ENCODE assay signal across 1 cellular context in genomic region chr1:235090406-235091069, GRCh38.
TF ChIP-seq lines count a peak whose summit lies in the region.

No MANE protein-coding gene starts in this region.

TF ChIP-seq in K562, 482 proteins besides CTCF, POLR2A, EP300 and RAD21 (continued from another document and continues in another):
- peak; percentile 40 for TF ChIP-seq RBBP5 (IDR thresholded peaks at IDR 0.05; ENCODE audit: borderline replicate concordance, insufficient read depth, low read length, poor library complexity, severe bottlenecking)
- no peak for TF ChIP-seq ZBTB12 (CRISPR knock-in tag; IDR thresholded peaks at IDR 0.05)
- no peak for TF ChIP-seq CHD1 (IDR thresholded peaks at IDR 0.05; ENCODE audit: low read length)
- TF ChIP-seq MAZ (CRISPR knock-in tag; conservative IDR thresholded peaks at IDR 0.05 in 1 of 2, IDR thresholded peaks at IDR 0.05 in 1 of 2) = no peak; a peak in 1 of 4 replicates
- no peak for TF ChIP-seq MTF1 (CRISPR knock-in tag; IDR thresholded peaks at IDR 0.05; ENCODE audit: borderline replicate concordance)
- no peak for TF ChIP-seq MYBL2 (IDR thresholded peaks at IDR 0.05; ENCODE audit: low read depth)
- no peak for TF ChIP-seq MYBL2 (CRISPR knock-in tag; IDR thresholded peaks at IDR 0.05; ENCODE audit: borderline replicate concordance)
- no peak for TF ChIP-seq CREB1 (IDR thresholded peaks at IDR 0.05)
- TF ChIP-seq CREB1 (CRISPR knock-in tag; IDR thresholded peaks at IDR 0.05) = 0 out of 2 replicates have a peak, but pooled peaks have one; percentile 38
- TF ChIP-seq, protein P1, sequence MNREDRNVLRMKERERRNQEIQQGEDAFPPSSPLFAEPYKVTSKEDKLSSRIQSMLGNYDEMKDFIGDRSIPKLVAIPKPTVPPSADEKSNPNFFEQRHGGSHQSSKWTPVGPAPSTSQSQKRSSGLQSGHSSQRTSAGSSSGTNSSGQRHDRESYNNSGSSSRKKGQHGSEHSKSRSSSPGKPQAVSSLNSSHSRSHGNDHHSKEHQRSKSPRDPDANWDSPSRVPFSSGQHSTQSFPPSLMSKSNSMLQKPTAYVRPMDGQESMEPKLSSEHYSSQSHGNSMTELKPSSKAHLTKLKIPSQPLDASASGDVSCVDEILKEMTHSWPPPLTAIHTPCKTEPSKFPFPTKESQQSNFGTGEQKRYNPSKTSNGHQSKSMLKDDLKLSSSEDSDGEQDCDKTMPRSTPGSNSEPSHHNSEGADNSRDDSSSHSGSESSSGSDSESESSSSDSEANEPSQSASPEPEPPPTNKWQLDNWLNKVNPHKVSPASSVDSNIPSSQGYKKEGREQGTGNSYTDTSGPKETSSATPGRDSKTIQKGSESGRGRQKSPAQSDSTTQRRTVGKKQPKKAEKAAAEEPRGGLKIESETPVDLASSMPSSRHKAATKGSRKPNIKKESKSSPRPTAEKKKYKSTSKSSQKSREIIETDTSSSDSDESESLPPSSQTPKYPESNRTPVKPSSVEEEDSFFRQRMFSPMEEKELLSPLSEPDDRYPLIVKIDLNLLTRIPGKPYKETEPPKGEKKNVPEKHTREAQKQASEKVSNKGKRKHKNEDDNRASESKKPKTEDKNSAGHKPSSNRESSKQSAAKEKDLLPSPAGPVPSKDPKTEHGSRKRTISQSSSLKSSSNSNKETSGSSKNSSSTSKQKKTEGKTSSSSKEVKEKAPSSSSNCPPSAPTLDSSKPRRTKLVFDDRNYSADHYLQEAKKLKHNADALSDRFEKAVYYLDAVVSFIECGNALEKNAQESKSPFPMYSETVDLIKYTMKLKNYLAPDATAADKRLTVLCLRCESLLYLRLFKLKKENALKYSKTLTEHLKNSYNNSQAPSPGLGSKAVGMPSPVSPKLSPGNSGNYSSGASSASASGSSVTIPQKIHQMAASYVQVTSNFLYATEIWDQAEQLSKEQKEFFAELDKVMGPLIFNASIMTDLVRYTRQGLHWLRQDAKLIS (CRISPR knock-in tag; IDR thresholded peaks at IDR 0.05) = no peak
- TF ChIP-seq E2F4 (CRISPR knock-in tag; IDR thresholded peaks at IDR 0.05; ENCODE audit: low read depth) = no peak
- no peak for TF ChIP-seq TRIM28 (IDR thresholded peaks at IDR 0.05)
- no peak for TF ChIP-seq NFXL1 (CRISPR knock-in tag; IDR thresholded peaks at IDR 0.05)
- TF ChIP-seq ZEB2 (IDR thresholded peaks at IDR 0.05) = no peak
- no peak for TF ChIP-seq JUNB (CRISPR knock-in tag; conservative IDR thresholded peaks at IDR 0.05)
- TF ChIP-seq ZNF121 (CRISPR knock-in tag; conservative IDR thresholded peaks at IDR 0.05) = no peak
- TF ChIP-seq, protein P2, sequence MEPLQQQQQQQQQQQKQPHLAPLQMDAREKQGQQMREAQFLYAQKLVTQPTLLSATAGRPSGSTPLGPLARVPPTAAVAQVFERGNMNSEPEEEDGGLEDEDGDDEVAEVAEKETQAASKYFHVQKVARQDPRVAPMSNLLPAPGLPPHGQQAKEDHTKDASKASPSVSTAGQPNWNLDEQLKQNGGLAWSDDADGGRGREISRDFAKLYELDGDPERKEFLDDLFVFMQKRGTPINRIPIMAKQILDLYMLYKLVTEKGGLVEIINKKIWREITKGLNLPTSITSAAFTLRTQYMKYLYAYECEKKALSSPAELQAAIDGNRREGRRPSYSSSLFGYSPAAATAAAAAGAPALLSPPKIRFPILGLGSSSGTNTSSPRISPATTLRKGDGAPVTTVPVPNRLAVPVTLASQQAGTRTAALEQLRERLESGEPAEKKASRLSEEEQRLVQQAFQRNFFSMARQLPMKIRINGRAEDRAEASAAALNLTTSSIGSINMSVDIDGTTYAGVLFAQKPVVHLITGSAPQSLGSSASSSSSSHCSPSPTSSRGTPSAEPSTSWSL (CRISPR knock-in tag; IDR thresholded peaks at IDR 0.05; ENCODE audit: borderline replicate concordance) = no peak
- TF ChIP-seq LARP7 (IDR thresholded peaks at IDR 0.05) = no peak
- TF ChIP-seq NFE2 (IDR thresholded peaks at IDR 0.05; ENCODE audit: low read depth) = peak; percentile 92
- no peak for TF ChIP-seq JUN (IDR thresholded peaks at IDR 0.05; ENCODE audit: borderline replicate concordance, low read depth, low read length)
- TF ChIP-seq JUN (CRISPR knock-in tag; IDR thresholded peaks at IDR 0.05; ENCODE audit: borderline replicate concordance) = 0 out of 2 replicates have a peak, but pooled peaks have one; percentile 35
- TF ChIP-seq BHLHE40 (IDR thresholded peaks at IDR 0.05; ENCODE audit: low read length) = peak; percentile 97
- no peak for TF ChIP-seq SMAD1 (IDR thresholded peaks at IDR 0.05; ENCODE audit: low read depth, low read length, partially characterized antibody)
- no peak for TF ChIP-seq ZNF696 (CRISPR knock-in tag; conservative IDR thresholded peaks at IDR 0.05)
- TF ChIP-seq, protein P3, sequence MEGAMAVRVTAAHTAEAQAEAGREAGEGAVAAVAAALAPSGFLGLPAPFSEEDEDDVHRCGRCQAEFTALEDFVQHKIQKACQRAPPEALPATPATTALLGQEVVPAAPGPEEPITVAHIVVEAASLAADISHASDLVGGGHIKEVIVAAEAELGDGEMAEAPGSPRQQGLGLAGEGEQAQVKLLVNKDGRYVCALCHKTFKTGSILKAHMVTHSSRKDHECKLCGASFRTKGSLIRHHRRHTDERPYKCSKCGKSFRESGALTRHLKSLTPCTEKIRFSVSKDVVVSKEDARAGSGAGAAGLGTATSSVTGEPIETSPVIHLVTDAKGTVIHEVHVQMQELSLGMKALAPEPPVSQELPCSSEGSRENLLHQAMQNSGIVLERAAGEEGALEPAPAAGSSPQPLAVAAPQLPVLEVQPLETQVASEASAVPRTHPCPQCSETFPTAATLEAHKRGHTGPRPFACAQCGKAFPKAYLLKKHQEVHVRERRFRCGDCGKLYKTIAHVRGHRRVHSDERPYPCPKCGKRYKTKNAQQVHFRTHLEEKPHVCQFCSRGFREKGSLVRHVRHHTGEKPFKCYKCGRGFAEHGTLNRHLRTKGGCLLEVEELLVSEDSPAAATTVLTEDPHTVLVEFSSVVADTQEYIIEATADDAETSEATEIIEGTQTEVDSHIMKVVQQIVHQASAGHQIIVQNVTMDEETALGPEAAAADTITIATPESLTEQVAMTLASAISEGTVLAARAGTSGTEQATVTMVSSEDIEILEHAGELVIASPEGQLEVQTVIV (CRISPR knock-in tag; IDR thresholded peaks at IDR 0.05; ENCODE audit: borderline replicate concordance) = no peak
- TF ChIP-seq, protein P4, sequence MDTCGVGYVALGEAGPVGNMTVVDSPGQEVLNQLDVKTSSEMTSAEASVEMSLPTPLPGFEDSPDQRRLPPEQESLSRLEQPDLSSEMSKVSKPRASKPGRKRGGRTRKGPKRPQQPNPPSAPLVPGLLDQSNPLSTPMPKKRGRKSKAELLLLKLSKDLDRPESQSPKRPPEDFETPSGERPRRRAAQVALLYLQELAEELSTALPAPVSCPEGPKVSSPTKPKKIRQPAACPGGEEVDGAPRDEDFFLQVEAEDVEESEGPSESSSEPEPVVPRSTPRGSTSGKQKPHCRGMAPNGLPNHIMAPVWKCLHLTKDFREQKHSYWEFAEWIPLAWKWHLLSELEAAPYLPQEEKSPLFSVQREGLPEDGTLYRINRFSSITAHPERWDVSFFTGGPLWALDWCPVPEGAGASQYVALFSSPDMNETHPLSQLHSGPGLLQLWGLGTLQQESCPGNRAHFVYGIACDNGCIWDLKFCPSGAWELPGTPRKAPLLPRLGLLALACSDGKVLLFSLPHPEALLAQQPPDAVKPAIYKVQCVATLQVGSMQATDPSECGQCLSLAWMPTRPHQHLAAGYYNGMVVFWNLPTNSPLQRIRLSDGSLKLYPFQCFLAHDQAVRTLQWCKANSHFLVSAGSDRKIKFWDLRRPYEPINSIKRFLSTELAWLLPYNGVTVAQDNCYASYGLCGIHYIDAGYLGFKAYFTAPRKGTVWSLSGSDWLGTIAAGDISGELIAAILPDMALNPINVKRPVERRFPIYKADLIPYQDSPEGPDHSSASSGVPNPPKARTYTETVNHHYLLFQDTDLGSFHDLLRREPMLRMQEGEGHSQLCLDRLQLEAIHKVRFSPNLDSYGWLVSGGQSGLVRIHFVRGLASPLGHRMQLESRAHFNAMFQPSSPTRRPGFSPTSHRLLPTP (IDR thresholded peaks at IDR 0.05; ENCODE audit: borderline replicate concordance, extremely low read depth, insufficient read length) = no peak
- TF ChIP-seq POLR2H (tag; IDR thresholded peaks at IDR 0.05; ENCODE audit: low read depth) = no peak
- no peak for TF ChIP-seq TAF15 (IDR thresholded peaks at IDR 0.05; ENCODE audit: low read depth, low read length)
- TF ChIP-seq ZNF146 (CRISPR knock-in tag; IDR thresholded peaks at IDR 0.05; ENCODE audit: unreplicated experiment) = no peak
- TF ChIP-seq ZNF263 (CRISPR knock-in tag; IDR thresholded peaks at IDR 0.05; ENCODE audit: borderline replicate concordance) = peak; percentile 89
- TF ChIP-seq ZNF766 (CRISPR knock-in tag; conservative IDR thresholded peaks at IDR 0.05) = no peak
- no peak for TF ChIP-seq MEF2A (IDR thresholded peaks at IDR 0.05; ENCODE audit: control insufficient read depth, low read depth, low read length)
- TF ChIP-seq PPARD (CRISPR knock-in tag; IDR thresholded peaks at IDR 0.05) = no peak
- TF ChIP-seq ZNF165 (CRISPR knock-in tag; IDR thresholded peaks at IDR 0.05; ENCODE audit: borderline replicate concordance) = no peak
- TF ChIP-seq ZBTB33 (CRISPR knock-in tag; IDR thresholded peaks at IDR 0.05) = 0 out of 2 replicates have a peak, but pooled peaks have one; percentile 10
- no peak for TF ChIP-seq EHMT2 (IDR thresholded peaks at IDR 0.05)
- no peak for TF ChIP-seq MED1 (CRISPR knock-in tag; IDR thresholded peaks at IDR 0.05; ENCODE audit: borderline replicate concordance)
- TF ChIP-seq, protein P5, sequence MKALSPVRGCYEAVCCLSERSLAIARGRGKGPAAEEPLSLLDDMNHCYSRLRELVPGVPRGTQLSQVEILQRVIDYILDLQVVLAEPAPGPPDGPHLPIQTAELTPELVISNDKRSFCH (CRISPR knock-in tag; IDR thresholded peaks at IDR 0.05) = no peak
- TF ChIP-seq, protein P5 (tag; IDR thresholded peaks at IDR 0.05) = no peak
- no peak for TF ChIP-seq CREB3 (tag; conservative IDR thresholded peaks at IDR 0.05; ENCODE audit: low read depth)
- TF ChIP-seq, protein P6, sequence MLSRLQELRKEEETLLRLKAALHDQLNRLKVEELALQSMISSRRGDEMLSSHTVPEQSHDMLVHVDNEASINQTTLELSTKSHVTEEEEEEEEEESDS (CRISPR knock-in tag; IDR thresholded peaks at IDR 0.05) = no peak
- 0 out of 2 replicates have a peak, but pooled peaks have one; percentile 53 for TF ChIP-seq MYNN (IDR thresholded peaks at IDR 0.05)
- TF ChIP-seq MYNN (CRISPR knock-in tag; IDR thresholded peaks at IDR 0.05) = no peak
- TF ChIP-seq C11orf30 (IDR thresholded peaks at IDR 0.05; ENCODE audit: low read depth) = peak; percentile 74; the same call in 1 of the 2 replicates
- no peak for TF ChIP-seq XRCC4 (IDR thresholded peaks at IDR 0.05; ENCODE audit: extremely low read depth, insufficient read depth, insufficient read length)
- TF ChIP-seq, protein P7, sequence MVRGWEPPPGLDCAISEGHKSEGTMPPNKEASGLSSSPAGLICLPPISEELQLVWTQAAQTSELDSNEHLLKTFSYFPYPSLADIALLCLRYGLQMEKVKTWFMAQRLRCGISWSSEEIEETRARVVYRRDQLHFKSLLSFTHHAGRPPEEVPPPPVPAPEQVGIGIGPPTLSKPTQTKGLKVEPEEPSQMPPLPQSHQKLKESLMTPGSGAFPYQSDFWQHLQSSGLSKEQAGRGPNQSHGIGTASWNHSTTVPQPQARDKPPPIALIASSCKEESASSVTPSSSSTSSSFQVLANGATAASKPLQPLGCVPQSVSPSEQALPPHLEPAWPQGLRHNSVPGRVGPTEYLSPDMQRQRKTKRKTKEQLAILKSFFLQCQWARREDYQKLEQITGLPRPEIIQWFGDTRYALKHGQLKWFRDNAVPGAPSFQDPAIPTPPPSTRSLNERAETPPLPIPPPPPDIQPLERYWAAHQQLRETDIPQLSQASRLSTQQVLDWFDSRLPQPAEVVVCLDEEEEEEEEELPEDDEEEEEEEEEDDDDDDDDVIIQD (CRISPR knock-in tag; IDR thresholded peaks at IDR 0.05) = no peak
- TF ChIP-seq ILF3 (IDR thresholded peaks at IDR 0.05; ENCODE audit: borderline replicate concordance) = no peak
